Comparison of ENCODE assay signal across 23 cellular contexts in the genomic region with DNA sequence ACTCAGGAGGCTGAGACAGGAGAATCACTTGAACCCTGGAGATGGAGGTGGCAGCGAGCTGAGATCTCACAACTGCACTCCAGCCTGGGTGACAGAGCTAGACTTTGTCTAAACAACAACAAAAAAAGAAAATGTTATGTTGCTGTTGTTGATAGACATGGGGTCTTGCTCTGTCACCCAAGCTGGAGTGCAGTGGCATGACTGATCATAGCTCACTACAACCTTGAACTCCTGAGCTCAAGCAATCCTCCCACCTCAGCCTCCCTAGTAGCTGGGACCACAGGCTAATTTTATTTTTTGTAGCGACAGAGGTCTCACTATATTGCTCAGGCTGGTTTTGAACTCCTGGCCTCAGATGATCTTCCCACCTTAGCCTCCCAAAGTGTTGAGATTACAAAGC. TPM values are rescaled to one million over a fixed set of nuclear protein-coding genes. Genes with fewer than 3 reads are reported as not detected.
"Had no signal": no experiment of that assay in that cellular context is flagged by ENCODE, and none has a peak within 500 bp of the region (broad histone marks: within the 10 kb centered on the region; RNA-seq: fewer than 3 reads in every experiment).

No MANE protein-coding gene starts in this region.

- H3K4me3 ChIP-seq: K562 had no signal

- H3K36me3 Mint-ChIP-seq: brain had no signal

- H3K9me3 Mint-ChIP-seq: activated T-helper 1 cell treated with anti-CD3 and anti-CD28 coated beads, Interleukin-12 subunit alpha, Interleukin-12 subunit beta, Interleukin-2, Interleukin-4 antibody, amounts not matched to agents 30 ng/mL and 10 ng/mL and 1 ng/mL, durations not matched to agents 14 hours and 24 hours and 36 hours; brain; central memory CD8-positive, alpha-beta T cell had no signal

- H3K27ac ChIP-seq: VCaP had no signal

- H3K4me3 Mint-ChIP-seq: activated T-helper 1 cell treated with anti-CD3 and anti-CD28 coated beads, Interleukin-12 subunit alpha, Interleukin-12 subunit beta, Interleukin-2, Interleukin-4 antibody, amounts not matched to agents 30 ng/mL and 10 ng/mL and 1 ng/mL, durations not matched to agents 14 hours and 24 hours and 36 hours; brain; central memory CD8-positive, alpha-beta T cell had no signal

- H3K27ac Mint-ChIP-seq: activated T-helper 1 cell treated with anti-CD3 and anti-CD28 coated beads, Interleukin-12 subunit alpha, Interleukin-12 subunit beta, Interleukin-2, Interleukin-4 antibody, amounts not matched to agents 30 ng/mL and 10 ng/mL and 1 ng/mL, durations not matched to agents 14 hours and 24 hours and 36 hours; brain had no signal

- H3K27me3 Mint-ChIP-seq: central memory CD8-positive, alpha-beta T cell had no signal

- ATAC-seq: K562 had no signal

- H3K4me1 Mint-ChIP-seq: central memory CD8-positive, alpha-beta T cell had no signal

- DNase-seq: activated CD4-positive, CD25-positive, alpha-beta regulatory T cell; activated CD8-positive, alpha-beta memory T cell treated with anti-CD3 and anti-CD28 coated beads for 24 hours; activated effector memory CD4-positive, alpha-beta T cell treated with anti-CD3 and anti-CD28 coated beads, Interleukin-2, amount 50 U/mL, for 16 hours; activated naive CD4-positive, alpha-beta T cell treated with anti-CD3 and anti-CD28 coated beads, Interleukin-2, amount 50 U/mL, for 16 hours; amygdala; Karpas-422; MM.1S; NCI-H1092; NCI-H1417; NCI-H1930; NCI-H345; NCI-H510A; NCI-H526 treated with DMSO at 0.1 percent for 48 hours; NCI-H82; SIG-M5; T1000 had no signal

RNA-seq across cellular contexts. Expression of gene FBXO47, which starts 20.0 kb away (rescaled TPM):
- total RNA-seq: astrocyte, K562, RPMI7951 had no signal
- polyA plus RNA-seq: K562 had no signal
